7 cellular contexts compared by ENCODE assay signal in genomic region chr2:174333502-174334277, GRCh38.
DNase-seq lines count a peak whose midpoint lies in the region; ATAC-seq and TF ChIP-seq lines count a peak whose summit lies in the region.

No MANE protein-coding gene starts in this region.

- ATAC-seq in GM21576 (IDR thresholded peaks at IDR 0.05; ENCODE audit: unreplicated experiment) (no peak), GM19324 (IDR thresholded peaks at IDR 0.05; ENCODE audit: low FRiP score, unreplicated experiment) (no peak)

- peaks cover 8 to 33% of the 10 kb centered on the region in 2 donors for H3K4me1 ChIP-seq in duodenal mucosa (ENCODE audit: control insufficient read depth in 1 of 2, insufficient read depth in 2 of 2, low read length in 2 of 2)
- H3K4me1 ChIP-seq in neutrophil (ENCODE audit: control insufficient read depth in 1 of 2, insufficient read depth in 1 of 2, low read depth in 1 of 2, low read length in 1 of 2) = peaks cover 50 to 64% of the 10 kb centered on the region in 2 experiments

- H3K4me3 ChIP-seq in duodenal mucosa (ENCODE audit: low read depth in 1 of 2, low read length in 2 of 2) (peak overlapping the region; percentile 16 to 29), neutrophil (ENCODE audit: low read depth in 1 of 2, low read length in 1 of 2) (peak overlapping the region; percentile 17 to 21)

- DNase-seq in GM04504 (ENCODE audit: low read depth) (peak; percentile 27), NCI-H69 (lab: John Stamatoyannopoulos, UW) (peak; percentile 11), putamen (ENCODE audit: low spot score) (no peak)

- no peak overlapping the region for H3K27ac ChIP-seq in duodenal mucosa (ENCODE audit: low read depth, low read length)
- H3K27ac ChIP-seq in neutrophil = no peak overlapping the region

- H3K9me3 ChIP-seq in duodenal mucosa (ENCODE audit: control insufficient read depth in 1 of 2, low read length in 2 of 2) (no peaks in the 10 kb centered on the region), neutrophil (no peaks in the 10 kb centered on the region)

- TF ChIP-seq CTCF in neutrophil (IDR thresholded peaks at IDR 0.05) = no peak

- H3K27me3 ChIP-seq in duodenal mucosa (ENCODE audit: control insufficient read depth in 1 of 2, insufficient read depth in 2 of 2, low read length in 2 of 2) (peaks cover 91 to 92% of the 10 kb centered on the region in 2 donors), neutrophil (peaks cover 100% of the 10 kb centered on the region)

- H3K36me3 ChIP-seq in duodenal mucosa (ENCODE audit: control insufficient read depth in 1 of 2, insufficient read depth in 2 of 2, low read length in 2 of 2) (no peaks in the 10 kb centered on the region), neutrophil (no peaks in the 10 kb centered on the region)

- no peak overlapping the region for H3K9ac ChIP-seq in duodenal mucosa (ENCODE audit: low read depth in 1 of 2, low read length in 2 of 2)
